ENCODE assay signal across 8 cellular contexts in the genomic region with DNA sequence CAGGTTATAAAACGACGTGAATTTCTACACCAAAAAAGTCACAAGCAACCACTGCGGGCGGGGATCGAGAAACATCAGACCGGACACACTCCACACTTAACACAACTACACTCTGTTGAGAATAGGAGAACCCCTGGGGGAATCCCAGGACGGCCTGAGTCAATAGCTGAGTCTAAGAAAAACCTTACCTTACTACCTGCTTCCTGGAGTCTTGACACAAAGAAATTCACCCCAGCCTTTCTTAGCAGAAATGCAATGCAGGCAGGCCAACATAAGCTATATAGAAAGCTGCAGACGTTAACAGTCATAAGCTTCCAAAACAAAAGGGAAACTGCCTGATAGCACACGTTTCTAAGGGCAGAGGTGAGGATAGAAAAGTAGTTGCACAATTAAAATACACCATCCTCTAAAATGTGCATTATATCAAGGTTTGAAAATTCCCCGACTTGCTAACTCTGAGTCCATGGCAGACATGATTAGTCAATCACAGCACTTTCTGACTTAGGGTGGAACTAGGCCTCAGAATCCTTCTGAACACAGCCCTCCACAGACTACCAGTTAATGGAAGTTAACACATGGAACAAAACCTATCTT.
DNase-seq lines count a peak whose midpoint lies in the region; ATAC-seq and TF ChIP-seq lines count a peak whose summit lies in the region.

No MANE protein-coding gene starts in this region.

- peak overlapping the region; percentile 15 for H3K4me3 Mint-ChIP-seq in activated naive CD8-positive, alpha-beta T cell treated with anti-CD3 and anti-CD28 coated beads for 36 hours

- no peak for TF ChIP-seq CTCF in OCI-LY3 (IDR thresholded peaks at IDR 0.05; ENCODE audit: low read depth, low read length)

- no peaks in the 10 kb centered on the region for H3K9me3 Mint-ChIP-seq in activated naive CD8-positive, alpha-beta T cell treated with anti-CD3 and anti-CD28 coated beads for 36 hours

- H3K4me1 Mint-ChIP-seq in activated naive CD8-positive, alpha-beta T cell treated with anti-CD3 and anti-CD28 coated beads for 36 hours: peaks cover 83% of the 10 kb centered on the region

- no peak overlapping the region for H3K4me3 ChIP-seq in BLaER1
- peak overlapping the region; percentile 62 for H3K4me3 ChIP-seq in OCI-LY3 (ENCODE audit: low read length)

- no peaks in the 10 kb centered on the region for H3K27me3 ChIP-seq in BLaER1
- no peaks in the 10 kb centered on the region; the same call in 1 of the 2 replicates for H3K27me3 ChIP-seq in OCI-LY3 (ENCODE audit: low read depth, low read length)

- H4K20me1 ChIP-seq in BLaER1 (peaks cover 82% of the 10 kb centered on the region), OCI-LY3 (ENCODE audit: insufficient read depth, low read length) (peaks cover 68% of the 10 kb centered on the region)

- peak; percentile 65 for ATAC-seq in GM21447 (IDR thresholded peaks at IDR 0.05; ENCODE audit: unreplicated experiment)

- H3K36me3 ChIP-seq in BLaER1 (peaks cover 28% of the 10 kb centered on the region), OCI-LY3 (replicated peaks; ENCODE audit: low read depth, low read length) (peaks cover 19% of the 10 kb centered on the region)

- H3K36me3 Mint-ChIP-seq in activated naive CD8-positive, alpha-beta T cell treated with anti-CD3 and anti-CD28 coated beads for 36 hours: peaks cover 30% of the 10 kb centered on the region

- peak overlapping the region; percentile 48 for H3K27ac ChIP-seq in BLaER1
- H3K27ac ChIP-seq in OCI-LY3 (ENCODE audit: low read length): peak overlapping the region; percentile 80

- 0 out of 2 replicates have a peak, but pooled peaks cover 4% of the 10 kb centered on the region for H3K9me3 ChIP-seq in BLaER1
- H3K9me3 ChIP-seq in OCI-LY3 (ENCODE audit: insufficient read depth, low read length): no peaks in the 10 kb centered on the region

- H3K27ac Mint-ChIP-seq in activated naive CD8-positive, alpha-beta T cell treated with anti-CD3 and anti-CD28 coated beads for 36 hours: peak overlapping the region; percentile 94

- H3K4me1 ChIP-seq in BLaER1 (peaks cover 89% of the 10 kb centered on the region), OCI-LY3 (ENCODE audit: low read length) (peaks cover 79% of the 10 kb centered on the region)

- peaks cover 89% of the 10 kb centered on the region for H3K79me2 ChIP-seq in OCI-LY3 (ENCODE audit: low read length)

- H3K4me2 ChIP-seq in BLaER1: peak overlapping the region; percentile 87
- H3K4me2 ChIP-seq in OCI-LY3 (ENCODE audit: low read length): peak overlapping the region; percentile 80

- no peaks in the 10 kb centered on the region for H3K27me3 Mint-ChIP-seq in activated naive CD8-positive, alpha-beta T cell treated with anti-CD3 and anti-CD28 coated beads for 36 hours

- H2AFZ ChIP-seq in OCI-LY3 (ENCODE audit: low read depth, low read length): no peak overlapping the region

- H3K9ac ChIP-seq in BLaER1: no peak overlapping the region
- peak overlapping the region; percentile 53; the same call in 1 of the 2 replicates for H3K9ac ChIP-seq in OCI-LY3 (ENCODE audit: low read length)

- peak; percentile 75 for DNase-seq in activated naive CD8-positive, alpha-beta T cell treated with anti-CD3 and anti-CD28 coated beads for 36 hours
- DNase-seq in stimulated activated CD8-positive, alpha-beta memory T cell treated with anti-CD3 and anti-CD28 coated beads, Interleukin-12 subunit alpha, Interleukin-12 subunit beta, amount 100 ng/mL, for 24 hours (ENCODE audit: extremely low read depth): peak; percentile 32
- DNase-seq in SHP77 (lab: John Stamatoyannopoulos, UW) (no peak), kidney tubule cell (ENCODE audit: low spot score) (no peak), cortex of kidney (lab: John Stamatoyannopoulos, UW) (no peak)

Comparison
In these comparisons a context has a peak if more than half of its experiments do, and no peak if none do; other contexts are left out.
1. DNase-seq: peak in activated naive CD8-positive, alpha-beta T cell treated with anti-CD3 and anti-CD28 coated beads for 36 hours (single experiment) and stimulated activated CD8-positive, alpha-beta memory T cell treated with anti-CD3 and anti-CD28 coated beads, Interleukin-12 subunit alpha, Interleukin-12 subunit beta, amount 100 ng/mL, for 24 hours (single experiment); none in SHP77 (0 of 2), kidney tubule cell (single experiment) and cortex of kidney (single experiment).